In genomic region chr6:147161253-147161973, GRCh38 we compare ENCODE assay signal across 24 cellular contexts.
"Had no signal": no experiment of that assay in that cellular context is flagged by ENCODE, and none has a peak within 500 bp of the region (broad histone marks: within the 10 kb centered on the region; RNA-seq: fewer than 3 reads in every experiment).

No MANE protein-coding gene starts in this region.

- H3K27me3 Mint-ChIP-seq: activated CD4-positive, alpha-beta memory T cell treated with anti-CD3 and anti-CD28 coated beads, Interleukin-2, amount 10 ng/mL, durations not matched to agents 7 days and 5 days; activated CD4-positive, alpha-beta T cell treated with anti-CD3 and anti-CD28 coated beads, Interleukin-2, amount 10 ng/mL, durations not matched to agents 7 days and 5 days had no signal

- H3K27ac Mint-ChIP-seq: activated CD4-positive, alpha-beta memory T cell treated with anti-CD3 and anti-CD28 coated beads, Interleukin-2, amount 10 ng/mL, durations not matched to agents 7 days and 5 days; activated CD4-positive, alpha-beta T cell treated with anti-CD3 and anti-CD28 coated beads, Interleukin-2, amount 10 ng/mL, durations not matched to agents 7 days and 5 days; activated naive CD4-positive, alpha-beta T cell treated with anti-CD3 and anti-CD28 coated beads, Interleukin-2, amount 50 U/mL, for 72 hours; activated T-helper 2 cell treated with anti-CD3 and anti-CD28 coated beads, Interferon-gamma antibody, Interleukin-2, Interleukin-4, amounts not matched to agents 10 μg/mL and 5 μg/mL and 100 μg/mL, durations not matched to agents 14 hours and 24 hours and 36 hours; naive thymus-derived CD8-positive, alpha-beta T cell; WTC11 had no signal

- H3K4me1 Mint-ChIP-seq: activated CD4-positive, alpha-beta memory T cell treated with anti-CD3 and anti-CD28 coated beads, Interleukin-2, amount 10 ng/mL, durations not matched to agents 7 days and 5 days; activated CD4-positive, alpha-beta T cell treated with anti-CD3 and anti-CD28 coated beads, Interleukin-2, amount 10 ng/mL, durations not matched to agents 7 days and 5 days; central memory CD8-positive, alpha-beta T cell; neural crest cell; WTC11 had no signal

- H3K36me3 Mint-ChIP-seq: naive thymus-derived CD8-positive, alpha-beta T cell; WTC11 had no signal

- H3K4me3 Mint-ChIP-seq: activated CD4-positive, alpha-beta memory T cell treated with anti-CD3 and anti-CD28 coated beads, Interleukin-2, amount 10 ng/mL, durations not matched to agents 7 days and 5 days; activated CD4-positive, alpha-beta T cell treated with anti-CD3 and anti-CD28 coated beads, Interleukin-2, amount 10 ng/mL, durations not matched to agents 7 days and 5 days; central memory CD8-positive, alpha-beta T cell; naive thymus-derived CD8-positive, alpha-beta T cell; neural crest cell; WTC11 had no signal

- DNase-seq: activated CD4-positive, alpha-beta memory T cell treated with anti-CD3 and anti-CD28 coated beads, Interleukin-2, amount 10 ng/mL, durations not matched to agents 7 days and 5 days; activated CD4-positive, alpha-beta T cell treated with anti-CD3 and anti-CD28 coated beads for 1 hour; activated CD4-positive, alpha-beta T cell treated with anti-CD3 and anti-CD28 coated beads, Interleukin-2, amount 10 ng/mL, durations not matched to agents 7 days and 5 days; activated T-cell treated with anti-CD3 and anti-CD28 coated beads, Interleukin-2, amount 50 U/mL, for 48 hours; effector CD4-positive, alpha-beta T cell; heart left ventricle; hypothalamus; left lung; lower lobe of right lung; naive thymus-derived CD8-positive, alpha-beta T cell; nucleus accumbens; posterior cingulate gyrus; right cardiac atrium; stimulated activated CD4-positive, alpha-beta T cell treated with anti-CD3 and anti-CD28 coated beads, Interleukin-4, amount 100 ng/mL, for 1 hour; stimulated activated naive CD8-positive, alpha-beta T cell treated with anti-CD3 and anti-CD28 coated beads, Interleukin-15, Interleukin-2, amounts not matched to agents 100 U/mL and 50 U/mL, for 24 hours; T-helper 2 cell; testis; trophoblast cell; uterus had no signal

- H3K27ac ChIP-seq: heart left ventricle, left lung, lower lobe of right lung, testis, uterus had no signal

- H3K9me3 ChIP-seq: heart left ventricle, left lung, lower lobe of right lung, testis, uterus had no signal

- H3K4me1 ChIP-seq: heart left ventricle, left lung, lower lobe of right lung, testis, uterus had no signal

- H3K9me3 Mint-ChIP-seq: activated CD4-positive, alpha-beta memory T cell treated with anti-CD3 and anti-CD28 coated beads, Interleukin-2, amount 10 ng/mL, durations not matched to agents 7 days and 5 days; activated CD4-positive, alpha-beta T cell treated with anti-CD3 and anti-CD28 coated beads, Interleukin-2, amount 10 ng/mL, durations not matched to agents 7 days and 5 days; activated T-helper 2 cell treated with anti-CD3 and anti-CD28 coated beads, Interferon-gamma antibody, Interleukin-2, Interleukin-4, amounts not matched to agents 10 μg/mL and 5 μg/mL and 100 μg/mL, durations not matched to agents 14 hours and 24 hours and 36 hours; central memory CD8-positive, alpha-beta T cell; neural crest cell had no signal

- H3K36me3 ChIP-seq: heart left ventricle, left lung, lower lobe of right lung, uterus had no signal

- H3K4me3 ChIP-seq: heart left ventricle, left lung, lower lobe of right lung, testis, uterus had no signal

- H3K27me3 ChIP-seq: heart left ventricle, left lung, testis, uterus had no signal

- ATAC-seq: activated naive CD4-positive, alpha-beta T cell treated with anti-CD3 and anti-CD28 coated beads, Interleukin-2, amount 50 U/mL, for 72 hours; heart left ventricle; left lung; lower lobe of right lung; naive thymus-derived CD8-positive, alpha-beta T cell; right cardiac atrium; stimulated activated naive CD8-positive, alpha-beta T cell treated with anti-CD3 and anti-CD28 coated beads, Interleukin-15, Interleukin-2, amounts not matched to agents 100 U/mL and 50 U/mL, for 24 hours; WTC11 had no signal
